ENCODE assay signal across 20 cellular contexts in the genomic region with DNA sequence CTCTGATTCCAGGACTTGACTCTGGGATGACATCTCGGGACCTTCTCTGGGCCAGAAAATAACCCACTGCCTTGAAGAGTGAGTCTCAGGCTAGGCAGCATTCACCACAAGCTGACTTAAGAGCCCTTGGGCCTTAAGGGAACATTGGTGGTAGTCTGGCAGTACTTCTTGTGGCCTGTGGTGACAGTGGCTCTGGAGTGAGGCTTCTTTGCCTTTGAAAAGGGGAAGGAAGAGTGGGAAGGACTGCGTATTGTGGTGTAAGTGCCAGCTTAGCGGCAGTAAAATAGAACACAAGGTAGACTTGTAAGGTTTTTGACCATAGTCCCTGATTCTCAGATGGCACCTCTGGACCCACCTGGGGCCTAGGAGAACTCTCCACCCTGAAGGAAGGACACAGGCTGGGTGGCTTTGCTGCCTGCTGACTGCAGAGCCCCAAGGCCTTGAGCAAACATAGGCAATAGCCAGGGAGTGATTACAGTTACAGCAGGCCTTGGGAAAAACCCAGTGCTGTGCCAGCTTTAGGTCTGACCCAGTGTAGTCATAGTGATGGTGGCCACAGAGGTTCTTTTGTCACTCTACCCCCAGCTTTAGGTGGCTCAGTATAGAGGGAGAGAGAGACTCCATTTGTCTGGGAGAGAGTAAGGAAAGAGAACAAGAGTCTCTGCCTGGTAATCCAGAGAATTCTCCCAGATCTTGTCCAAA.
DNase-seq lines count a peak whose midpoint lies in the region; ATAC-seq and TF ChIP-seq lines count a peak whose summit lies in the region.
"Had no signal": no experiment of that assay in that cellular context is flagged by ENCODE, and none has a peak within 500 bp of the region (broad histone marks: within the 10 kb centered on the region; RNA-seq: fewer than 3 reads in every experiment).

No MANE protein-coding gene starts in this region.

- H3K4me3 ChIP-seq in GM23338 (no peak overlapping the region), SJCRH30 (no peak overlapping the region)
- H3K4me3 ChIP-seq: ascending aorta, ovary, sigmoid colon had no signal

- H3K27me3 Mint-ChIP-seq in activated naive CD4-positive, alpha-beta T cell treated with anti-CD3 and anti-CD28 coated beads, Interleukin-2, amount 10 ng/mL, durations not matched to agents 7 days and 5 days: no peaks in the 10 kb centered on the region
- peaks cover 3% of the 10 kb centered on the region for H3K27me3 Mint-ChIP-seq in GM23338 (ENCODE audit: insufficient read depth, low read depth, poor library complexity)
- H3K27me3 Mint-ChIP-seq: activated CD4-positive, alpha-beta memory T cell treated with anti-CD3 and anti-CD28 coated beads for 36 hours; effector memory CD8-positive, alpha-beta T cell had no signal

- H2AFZ ChIP-seq in GM23338: no peak overlapping the region

- H3F3A ChIP-seq in GM23338 (replicated peaks; ENCODE audit: low read depth): no peaks in the 10 kb centered on the region

- TF ChIP-seq CTCF in GM23338 (conservative IDR thresholded peaks at IDR 0.05; ENCODE audit: low read depth in 2 of 2): no peak

- no peak overlapping the region for H3K4me3 Mint-ChIP-seq in activated naive CD4-positive, alpha-beta T cell treated with anti-CD3 and anti-CD28 coated beads, Interleukin-2, amount 10 ng/mL, durations not matched to agents 7 days and 5 days
- no peak overlapping the region for H3K4me3 Mint-ChIP-seq in GM23338
- H3K4me3 Mint-ChIP-seq: activated CD4-positive, alpha-beta memory T cell treated with anti-CD3 and anti-CD28 coated beads for 36 hours; activated naive CD4-positive, alpha-beta T cell treated with anti-CD3 and anti-CD28 coated beads for 36 hours; effector memory CD8-positive, alpha-beta T cell; immature natural killer cell had no signal

- 0 out of 2 replicates have a peak, but pooled peaks cover 9% of the 10 kb centered on the region for H3K9me2 ChIP-seq in GM23338 (ENCODE audit: insufficient read depth)

- DNase-seq in Kasumi-1 (lab: John Stamatoyannopoulos, UW) (peak; percentile 51 to 52), globus pallidus (ENCODE audit: low spot score) (peak; percentile 2), GM23338 (ENCODE audit: low spot score) (no peak), cortex of kidney (lab: John Stamatoyannopoulos, UW) (no peak), SJCRH30 (no peak)
- no peak for DNase-seq in activated naive CD4-positive, alpha-beta T cell treated with anti-CD3 and anti-CD28 coated beads, Interleukin-2, amount 10 ng/mL, durations not matched to agents 7 days and 5 days
- DNase-seq: activated CD4-positive, alpha-beta memory T cell treated with anti-CD3 and anti-CD28 coated beads for 36 hours; activated naive CD4-positive, alpha-beta T cell treated with anti-CD3 and anti-CD28 coated beads for 36 hours; activated T-cell treated with anti-CD3 and anti-CD28 coated beads, Interleukin-2, amount 50 U/mL, for 1 hour; effector memory CD8-positive, alpha-beta T cell; immature natural killer cell; NCI-H1436; NCI-H2171 treated with DMSO at 0.1 percent for 48 hours; ovary; RPMI8226; sigmoid colon had no signal

- H3K9me3 ChIP-seq in SJCRH30 (replicated peaks): no peaks in the 10 kb centered on the region
- H3K9me3 ChIP-seq: ascending aorta, ovary, sigmoid colon had no signal

- peak; percentile 37 for ATAC-seq in GM18498 (IDR thresholded peaks at IDR 0.05; ENCODE audit: unreplicated experiment)
- peak; percentile 61 for ATAC-seq in GM21786 (IDR thresholded peaks at IDR 0.05; ENCODE audit: unreplicated experiment)
- no peak for ATAC-seq in GM23338
- ATAC-seq: effector memory CD8-positive, alpha-beta T cell had no signal

- H3K4me1 Mint-ChIP-seq in activated naive CD4-positive, alpha-beta T cell treated with anti-CD3 and anti-CD28 coated beads, Interleukin-2, amount 10 ng/mL, durations not matched to agents 7 days and 5 days: no peaks in the 10 kb centered on the region
- H3K4me1 Mint-ChIP-seq in GM23338: no peaks in the 10 kb centered on the region
- H3K4me1 Mint-ChIP-seq: immature natural killer cell had no signal

- no peak overlapping the region for H3K27ac Mint-ChIP-seq in activated naive CD4-positive, alpha-beta T cell treated with anti-CD3 and anti-CD28 coated beads, Interleukin-2, amount 10 ng/mL, durations not matched to agents 7 days and 5 days
- H3K27ac Mint-ChIP-seq in GM23338: no peak overlapping the region
- H3K27ac Mint-ChIP-seq: activated CD4-positive, alpha-beta memory T cell treated with anti-CD3 and anti-CD28 coated beads for 36 hours; activated naive CD4-positive, alpha-beta T cell treated with anti-CD3 and anti-CD28 coated beads for 36 hours; effector memory CD8-positive, alpha-beta T cell; immature natural killer cell had no signal

- no peaks in the 10 kb centered on the region for H3K79me2 ChIP-seq in GM23338 (replicated peaks; ENCODE audit: insufficient read depth)

- H3K27me3 ChIP-seq in GM23338 (ENCODE audit: insufficient read depth): no peaks in the 10 kb centered on the region
- H3K27me3 ChIP-seq in SJCRH30: no peaks in the 10 kb centered on the region
- H3K27me3 ChIP-seq: ascending aorta, ovary, sigmoid colon had no signal

- H3K9me3 Mint-ChIP-seq in activated naive CD4-positive, alpha-beta T cell treated with anti-CD3 and anti-CD28 coated beads, Interleukin-2, amount 10 ng/mL, durations not matched to agents 7 days and 5 days: no peaks in the 10 kb centered on the region
- peaks cover 18% of the 10 kb centered on the region; the same call in 2 of the 3 replicates for H3K9me3 Mint-ChIP-seq in GM23338
- H3K9me3 Mint-ChIP-seq: activated naive CD4-positive, alpha-beta T cell treated with anti-CD3 and anti-CD28 coated beads for 36 hours had no signal

- H4K20me1 ChIP-seq in GM23338 (replicated peaks; ENCODE audit: insufficient read depth): no peaks in the 10 kb centered on the region

- no peak overlapping the region for H3K4me2 ChIP-seq in GM23338

- H3K4me1 ChIP-seq in GM23338 (ENCODE audit: insufficient read depth) (no peaks in the 10 kb centered on the region), SJCRH30 (no peaks in the 10 kb centered on the region)
- H3K4me1 ChIP-seq: ascending aorta, sigmoid colon had no signal

- H3K27ac ChIP-seq in GM23338 (ENCODE audit: low read depth): no peak overlapping the region
- no peak overlapping the region for H3K27ac ChIP-seq in SJCRH30
- H3K27ac ChIP-seq: ascending aorta, ovary, sigmoid colon, VCaP had no signal

- no peaks in the 10 kb centered on the region for H3K36me3 ChIP-seq in GM23338 (ENCODE audit: insufficient read depth)
- H3K36me3 ChIP-seq in SJCRH30: no peaks in the 10 kb centered on the region
- H3K36me3 ChIP-seq: ascending aorta, ovary, sigmoid colon had no signal

- CTCF ChIA-PET in activated naive CD4-positive, alpha-beta T cell treated with anti-CD3 and anti-CD28 coated beads, Interleukin-2, amount 10 ng/mL, durations not matched to agents 7 days and 5 days (lab: Charles Lee): interaction anchor here (0.8 kb wide), 1 partner anchor 98 kb away, joined by 3 read pairs; no protein-coding TSS in a partner anchor

- no peaks in the 10 kb centered on the region for H3K36me3 Mint-ChIP-seq in activated naive CD4-positive, alpha-beta T cell treated with anti-CD3 and anti-CD28 coated beads, Interleukin-2, amount 10 ng/mL, durations not matched to agents 7 days and 5 days
- no peaks in the 10 kb centered on the region for H3K36me3 Mint-ChIP-seq in GM23338 (ENCODE audit: low read depth)
- H3K36me3 Mint-ChIP-seq: activated CD4-positive, alpha-beta memory T cell treated with anti-CD3 and anti-CD28 coated beads for 36 hours; immature natural killer cell had no signal

TF ChIP-seq in GM23338, 12 proteins besides CTCF, POLR2A, EP300 and RAD21 (continues in another document):
- TF ChIP-seq JUNB (IDR thresholded peaks at IDR 0.05; ENCODE audit: unreplicated experiment): no peak
- no peak for TF ChIP-seq CREB1 (CRISPR knock-in tag; IDR thresholded peaks at IDR 0.05; ENCODE audit: low read depth)

Comparison
In these comparisons a context has a peak if more than half of its experiments do, and no peak if none do; other contexts are left out.
1. DNase-seq: peak in Kasumi-1 (2 of 2) and globus pallidus (single experiment); none in activated naive CD4-positive, alpha-beta T cell treated with anti-CD3 and anti-CD28 coated beads, Interleukin-2, amount 10 ng/mL, durations not matched to agents 7 days and 5 days (single experiment), GM23338 (single experiment), cortex of kidney (single experiment) and SJCRH30 (0 of 2).